ENCODE assay signal across 8 cellular contexts in the genomic region with DNA sequence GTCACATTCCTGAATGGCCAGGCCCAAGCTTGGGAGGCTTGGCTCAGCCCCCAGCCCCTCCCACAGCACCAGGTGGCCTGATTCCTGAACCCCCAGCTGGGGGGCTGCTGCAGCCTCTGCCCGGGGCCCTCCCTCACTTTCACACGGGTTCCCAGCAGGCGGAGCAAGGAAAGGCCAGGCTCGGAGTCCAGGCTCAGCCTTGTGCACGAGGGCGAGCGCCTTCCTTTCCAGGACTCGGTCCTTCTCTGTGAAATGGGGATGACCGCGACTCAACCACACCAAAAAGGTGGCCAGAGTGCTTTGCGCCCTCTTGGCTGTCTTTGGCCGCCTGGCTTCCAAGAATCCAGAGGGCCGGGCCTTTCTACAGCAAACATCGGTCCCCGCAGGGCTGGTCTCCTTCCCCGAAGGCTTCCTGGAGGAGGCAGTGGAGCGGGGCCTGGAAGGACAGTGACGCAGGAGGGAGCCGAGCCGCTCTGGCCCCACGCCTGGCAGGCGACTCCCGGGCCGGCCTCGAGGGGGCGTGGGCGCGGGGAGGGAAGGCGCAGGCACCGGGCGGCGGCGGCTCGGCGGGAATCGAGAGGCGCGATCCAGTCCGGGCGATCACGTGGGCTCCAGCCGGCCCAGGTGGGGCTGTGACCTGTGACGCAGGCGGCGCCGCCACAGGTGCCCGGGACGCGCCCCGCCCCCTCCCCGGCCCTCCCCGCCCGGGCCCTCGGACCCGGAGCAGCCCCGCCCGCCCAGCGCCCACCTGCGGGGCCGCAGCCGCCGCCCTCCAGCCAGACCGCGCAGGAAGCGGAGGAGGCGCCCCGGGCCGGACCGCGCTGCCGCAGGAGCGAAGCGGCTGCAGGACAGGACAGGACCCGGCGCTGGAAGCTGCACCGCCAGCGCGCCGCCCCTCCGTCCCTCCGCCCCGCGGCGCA. TPM values are rescaled to one million over a fixed set of nuclear protein-coding genes. Genes with fewer than 3 reads are reported as not detected.
A peak's percentile ranks its signal among the peaks of the same experiment; 100 is the strongest.
DNase-seq lines count a peak whose midpoint lies in the region; ATAC-seq and TF ChIP-seq lines count a peak whose summit lies in the region.

Gene ARHGEF16, plus strand, starts transcription at position 775 of the 920 bp plus-strand sequence. CDS start 8,420 bp downstream, outside the sequence.

- H3K9ac ChIP-seq in BLaER1 treated with 17β-estradiol and CSF1 and Interleukin-3, amounts not matched to agents 10 nM and 100 nM, result peak within 1 kb of the TSS in 10 of 11 experiments; percentile 22 to 60 (median 54); a peak in 17 of 22 replicates
- H3K9ac ChIP-seq in mammary epithelial cell (ENCODE audit: insufficient read depth, low read length), result no peak within 1 kb of the TSS

- H4K20me1 ChIP-seq in BLaER1 treated with 17β-estradiol and CSF1 and Interleukin-3, amounts not matched to agents 10 nM and 100 nM, result peaks cover 0 to 35% (median 8%) of the 10 kb centered on the region in 11 experiments; a peak in 12 of 22 replicates
- no peaks in the 10 kb centered on the region for H4K20me1 ChIP-seq in mammary epithelial cell (ENCODE audit: insufficient read depth, low read length)

- CTCF ChIA-PET in RWPE1 (lab: Yijun Ruan, JAX) (interaction anchor here (1.1 to 4.2 kb wide), 17 partner anchors 7 to 168 kb away, joined by 3 to 106 read pairs (median 8); no protein-coding TSS in a partner anchor), mammary epithelial cell (lab: Charles Lee; ENCODE audit: low non-redundant PET) (no interaction called here)

- 61% methylated on average over 12 of the region's 84 CpGs for WGBS in mammary epithelial cell (ENCODE audit: low coverage, missing lambda C conversion rate)

- peaks cover 29 to 63% (median 55%) of the 10 kb centered on the region in 10 experiments for H3K4me1 ChIP-seq in BLaER1 treated with 17β-estradiol and CSF1 and Interleukin-3, amounts not matched to agents 10 nM and 100 nM
- H3K4me1 ChIP-seq in mammary epithelial cell (ENCODE audit: insufficient read depth, low read length), result peaks cover 11% of the 10 kb centered on the region

- intact Hi-C loops in mammary epithelial cell (cut with micrococcal nuclease), result loop anchor here (1.0 to 10.0 kb wide), 4 partner anchors 30 to 271 kb away; no protein-coding TSS in a partner anchor

- dilution Hi-C loops in mammary epithelial cell (cut with HindIII; ENCODE audit: low sequenced_read_pairs), result loop anchor here (5.0 kb wide), 3 partner anchors 53 to 288 kb away; no protein-coding TSS in a partner anchor

- in situ Hi-C loops in mammary epithelial cell (cut with MboI; ENCODE audit: low sequenced_read_pairs in 2 of 2), result loop anchor here in 1 of 2 donors (10.0 kb wide), 1 partner anchor 171 kb away; the partner anchor contains the start of gene TPRG1L

- H3K4me2 ChIP-seq in BLaER1 treated with 17β-estradiol and CSF1 and Interleukin-3, amounts not matched to agents 10 nM and 100 nM, result peak within 1 kb of the TSS; percentile 75 to 98 (median 89)
- peak within 1 kb of the TSS; percentile 89 for H3K4me2 ChIP-seq in mammary epithelial cell (ENCODE audit: insufficient read depth, low read depth, low read length)

- POLR2A ChIA-PET in RWPE1 (lab: Yijun Ruan, JAX; ENCODE audit: low non-redundant PET), result no interaction called here

- TF ChIP-seq CTCF in HL-60 (IDR thresholded peaks at IDR 0.05; ENCODE audit: insufficient read depth, low read length) (no peak), RWPE1 (conservative IDR thresholded peaks at IDR 0.05; ENCODE audit: low read depth) (peak; percentile 73), mammary epithelial cell (conservative IDR thresholded peaks at IDR 0.05 in 1 of 2, IDR thresholded peaks at IDR 0.05 in 1 of 2; ENCODE audit: extremely low read depth in 1 of 2, insufficient read depth in 1 of 2, low read depth in 1 of 2, low read length in 2 of 2) (peak; percentile 20 to 45)

- no TSS peak for BruUV-seq in mammary epithelial cell (replicated peaks; lab: Mats Ljungman, UMichigan)

- H3K36me3 ChIP-seq in BLaER1 treated with 17β-estradiol and CSF1 and Interleukin-3, amounts not matched to agents 10 nM and 100 nM, result no peaks in the 10 kb centered on the region
- H3K36me3 ChIP-seq in mammary epithelial cell (ENCODE audit: insufficient read depth, low read length), result no peaks in the 10 kb centered on the region

- H3K9me3 ChIP-seq in BLaER1 treated with 17β-estradiol and CSF1 and Interleukin-3, amounts not matched to agents 10 nM and 100 nM (replicated peaks in 1 of 11), result no peaks in the 10 kb centered on the region
- no peaks in the 10 kb centered on the region for H3K9me3 ChIP-seq in mammary epithelial cell (replicated peaks; ENCODE audit: insufficient read depth, low read length)

- peak within 1 kb of the TSS; percentile 80 for H2AFZ ChIP-seq in mammary epithelial cell (ENCODE audit: low read depth, low read length)

- peaks cover 0 to 10% (median 7%) of the 10 kb centered on the region in 11 experiments; a peak in 8 of 22 replicates for H3K27me3 ChIP-seq in BLaER1 treated with 17β-estradiol and CSF1 and Interleukin-3, amounts not matched to agents 10 nM and 100 nM
- H3K27me3 ChIP-seq in HL-60 (ENCODE audit: insufficient read depth, poor library complexity, severe bottlenecking) (peaks cover 31% of the 10 kb centered on the region), mammary epithelial cell (ENCODE audit: insufficient read depth, low read length) (no peaks in the 10 kb centered on the region)

- H3K4me3 ChIP-seq in BLaER1 treated with 17β-estradiol and CSF1 and Interleukin-3, amounts not matched to agents 10 nM and 100 nM, result peak within 1 kb of the TSS; percentile 48 to 73 (median 60)
- peak within 1 kb of the TSS; percentile 15; the same call in 1 of the 2 replicates for H3K4me3 ChIP-seq in HL-60 (replicated peaks; ENCODE audit: insufficient read depth, low read length)
- H3K4me3 ChIP-seq in mammary epithelial cell (replicated peaks in 1 of 3; ENCODE audit: insufficient read depth in 1 of 3, low read depth in 2 of 3, low read length in 3 of 3), result peak within 1 kb of the TSS; percentile 40 to 62 (median 55)

- H3K27ac ChIP-seq in BLaER1 treated with 17β-estradiol and CSF1 and Interleukin-3, amounts not matched to agents 10 nM and 100 nM, result peak within 1 kb of the TSS in 2 of 11 experiments; percentile 26 to 44; a peak in 4 of 22 replicates
- H3K27ac ChIP-seq in HL-60 (replicated peaks), result no peak within 1 kb of the TSS
- H3K27ac ChIP-seq in RWPE1, result peak within 1 kb of the TSS; percentile 76
- H3K27ac ChIP-seq in mammary epithelial cell (ENCODE audit: insufficient read depth, low read depth, low read length), result no peak within 1 kb of the TSS

- no peaks in the 10 kb centered on the region for H3K79me2 ChIP-seq in mammary epithelial cell (ENCODE audit: insufficient read depth, low read length)

- peak; percentile 12 to 23 for DNase-seq in HL-60 (ENCODE audit: low read depth in 1 of 2, low spot score in 1 of 2)
- peak; percentile 81 for DNase-seq in RWPE1 (ENCODE audit: low spot score)
- peak; percentile 65 for DNase-seq in mammary epithelial cell
- peak; percentile 25 for DNase-seq in iris pigment epithelial cell (ENCODE audit: low read depth)
- DNase-seq in stimulated activated CD4-positive, alpha-beta T cell treated with anti-CD3 and anti-CD28 coated beads, Interleukin-15, amount 100 ng/mL, for 24 hours, result peak; percentile 49

- no peak for ATAC-seq in HG02588 (IDR thresholded peaks at IDR 0.05; ENCODE audit: unreplicated experiment)
- no peak for ATAC-seq in HG02610 (IDR thresholded peaks at IDR 0.05; ENCODE audit: unreplicated experiment)

RNA-seq across cellular contexts. Expression of gene ARHGEF16, which starts in this region (rescaled TPM):
- 1 to 10 TPM; 5.9 to 6.7 TPM for total RNA-seq in mammary epithelial cell
- polyA plus RNA-seq in mammary epithelial cell, result 7.6 TPM
- 3.5 TPM for polyA minus RNA-seq in mammary epithelial cell

Comparison
In these comparisons a context has a peak if more than half of its experiments do, and no peak if none do; other contexts are left out.
1. DNase-seq: peak in every context shown above with its lines; median percentile 81 in RWPE1; 65 in mammary epithelial cell; 49 in stimulated activated CD4-positive, alpha-beta T cell treated with anti-CD3 and anti-CD28 coated beads, Interleukin-15, amount 100 ng/mL, for 24 hours; 25 in iris pigment epithelial cell; 18 in HL-60.